Comparison of ENCODE assay signal across 28 cellular contexts in the genomic region with DNA sequence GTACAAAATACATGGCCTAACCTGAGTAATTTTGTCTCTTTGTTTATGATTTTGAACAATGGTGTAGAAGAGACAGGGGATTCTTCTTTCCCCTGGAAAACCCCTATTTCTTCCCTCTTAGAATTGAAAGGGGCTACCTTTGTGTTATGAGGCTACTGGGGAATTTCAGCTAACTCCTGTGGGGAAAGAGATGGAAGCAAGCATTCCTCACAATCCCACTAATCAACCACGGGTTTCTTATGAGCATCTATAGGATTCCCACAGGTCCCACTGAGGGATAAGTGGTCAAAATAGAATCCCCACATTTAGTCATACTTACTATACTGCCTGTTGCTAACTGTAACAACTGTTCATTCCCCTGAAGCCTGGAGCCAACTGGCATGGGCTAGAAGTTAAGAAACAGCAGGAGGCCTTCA. TPM values are rescaled to one million over a fixed set of nuclear protein-coding genes. Genes with fewer than 3 reads are reported as not detected.
A peak's percentile ranks its signal among the peaks of the same experiment; 100 is the strongest.
DNase-seq lines count a peak whose midpoint lies in the region; ATAC-seq and TF ChIP-seq lines count a peak whose summit lies in the region.
"Had no signal": no experiment of that assay in that cellular context is flagged by ENCODE, and none has a peak within 500 bp of the region (broad histone marks: within the 10 kb centered on the region; RNA-seq: fewer than 3 reads in every experiment).

No MANE protein-coding gene starts in this region.

- WGBS in testis, 2 donors: 92 to 95% methylated on average over 1 of the region's 1 CpG

- intact Hi-C loops in testis (cut with DNase I; ENCODE audit: low total_unique reads): no loop called here

- no peaks in the 10 kb centered on the region for H3K79me2 ChIP-seq in OCI-LY1 (ENCODE audit: insufficient read depth, low read length)

- H3F3A ChIP-seq in OCI-LY1 (ENCODE audit: insufficient read depth, low read length): no peaks in the 10 kb centered on the region

- TF ChIP-seq CTCF in OCI-LY1 (IDR thresholded peaks at IDR 0.05; ENCODE audit: low read length) (no peak), testis (IDR thresholded peaks at IDR 0.05) (no peak)

- H3K27ac ChIP-seq in OCI-LY1 (ENCODE audit: low read depth, low read length, poor library complexity, severe bottlenecking) (peak overlapping the region; percentile 12), testis (no peak overlapping the region)
- H3K27ac ChIP-seq: coronary artery, heart right ventricle, SJSA1 had no signal

- ATAC-seq in GM18873 (IDR thresholded peaks at IDR 0.05; ENCODE audit: low FRiP score, unreplicated experiment) (peak; percentile 33), HG02623 (IDR thresholded peaks at IDR 0.05; ENCODE audit: unreplicated experiment) (peak; percentile 34)
- ATAC-seq in activated T-helper 17 cell treated with anti-CD3 and anti-CD28 coated beads, Interleukin-2, amount 50 U/mL, for 72 hours (replicated peaks): no peak
- ATAC-seq: activated naive CD8-positive, alpha-beta T cell treated with anti-CD3 and anti-CD28 coated beads, Interleukin-2, amount 50 U/mL, for 24 hours; heart right ventricle; left lobe of liver; Panc1; stimulated activated naive B cell treated with anti-CD40 and anti-IgM and Interleukin-4, amounts not matched to agents 10 μg/mL and 1 μg/mL and 100 μg/mL, for 72 hours; T-helper 17 cell had no signal

- no peaks in the 10 kb centered on the region for H3K4me1 Mint-ChIP-seq in activated T-helper 17 cell treated with anti-CD3 and anti-CD28 coated beads, Interleukin-2, amount 50 U/mL, for 72 hours

- no peak overlapping the region for H3K4me2 ChIP-seq in OCI-LY1 (ENCODE audit: low read length)

- H3K27me3 ChIP-seq in OCI-LY1 (ENCODE audit: insufficient read depth, low read length) (no peaks in the 10 kb centered on the region), testis (no peaks in the 10 kb centered on the region)
- H3K27me3 ChIP-seq: heart right ventricle had no signal

- no peak overlapping the region for H3K9ac ChIP-seq in OCI-LY1 (ENCODE audit: low read length)

- no peak overlapping the region for H3K4me3 Mint-ChIP-seq in activated T-helper 17 cell treated with anti-CD3 and anti-CD28 coated beads, Interleukin-2, amount 50 U/mL, for 72 hours
- H3K4me3 Mint-ChIP-seq: activated naive CD8-positive, alpha-beta T cell treated with anti-CD3 and anti-CD28 coated beads, Interleukin-2, amount 50 U/mL, for 24 hours; CD4-positive, alpha-beta T cell; stimulated activated naive B cell treated with anti-CD40 and anti-IgM and Interleukin-4, amounts not matched to agents 10 μg/mL and 1 μg/mL and 100 μg/mL, for 72 hours; T-helper 17 cell had no signal

- no peaks in the 10 kb centered on the region for H3K36me3 Mint-ChIP-seq in activated T-helper 17 cell treated with anti-CD3 and anti-CD28 coated beads, Interleukin-2, amount 50 U/mL, for 72 hours (ENCODE audit: low read depth)

- no peak overlapping the region for H3K27ac Mint-ChIP-seq in activated T-helper 17 cell treated with anti-CD3 and anti-CD28 coated beads, Interleukin-2, amount 50 U/mL, for 72 hours
- H3K27ac Mint-ChIP-seq: activated naive CD8-positive, alpha-beta T cell treated with anti-CD3 and anti-CD28 coated beads, Interleukin-2, amount 50 U/mL, for 24 hours; CD4-positive, alpha-beta T cell; progenitor cell of endocrine pancreas; stimulated activated naive B cell treated with anti-CD40 and anti-IgM and Interleukin-4, amounts not matched to agents 10 μg/mL and 1 μg/mL and 100 μg/mL, for 72 hours; T-helper 17 cell had no signal

- no peak for TF ChIP-seq POLR2A in testis (IDR thresholded peaks at IDR 0.05)

- H3K27me3 Mint-ChIP-seq in activated T-helper 17 cell treated with anti-CD3 and anti-CD28 coated beads, Interleukin-2, amount 50 U/mL, for 72 hours: no peaks in the 10 kb centered on the region
- H3K27me3 Mint-ChIP-seq: activated naive CD8-positive, alpha-beta T cell treated with anti-CD3 and anti-CD28 coated beads, Interleukin-2, amount 50 U/mL, for 24 hours; CD4-positive, alpha-beta T cell; progenitor cell of endocrine pancreas; stimulated activated naive B cell treated with anti-CD40 and anti-IgM and Interleukin-4, amounts not matched to agents 10 μg/mL and 1 μg/mL and 100 μg/mL, for 72 hours; T-helper 17 cell had no signal

- H3K4me1 ChIP-seq in OCI-LY1 (ENCODE audit: insufficient read depth, low read length, severe bottlenecking) (peaks cover 69% of the 10 kb centered on the region), testis (peaks cover 4% of the 10 kb centered on the region)

- no peaks in the 10 kb centered on the region for H3K36me3 ChIP-seq in OCI-LY1 (ENCODE audit: insufficient read depth, low read length)
- no peaks in the 10 kb centered on the region for H3K36me3 ChIP-seq in testis (ENCODE audit: low read depth, missing control alignments)
- H3K36me3 ChIP-seq: heart right ventricle, SJSA1 had no signal

- no peaks in the 10 kb centered on the region for H3K9me3 Mint-ChIP-seq in activated T-helper 17 cell treated with anti-CD3 and anti-CD28 coated beads, Interleukin-2, amount 50 U/mL, for 72 hours
- H3K9me3 Mint-ChIP-seq: activated naive CD8-positive, alpha-beta T cell treated with anti-CD3 and anti-CD28 coated beads, Interleukin-2, amount 50 U/mL, for 24 hours had no signal

- no peaks in the 10 kb centered on the region for H4K20me1 ChIP-seq in OCI-LY1 (ENCODE audit: insufficient read depth, low read length)

- no peak overlapping the region for H3K4me3 ChIP-seq in OCI-LY1 (ENCODE audit: low read depth, low read length, poor library complexity, severe bottlenecking)
- H3K4me3 ChIP-seq in testis: no peak overlapping the region
- H3K4me3 ChIP-seq: coronary artery, heart right ventricle, SJSA1 had no signal

- H3K9me2 ChIP-seq in OCI-LY1 (ENCODE audit: low read depth, low read length): no peaks in the 10 kb centered on the region

- no peaks in the 10 kb centered on the region for H3K9me3 ChIP-seq in OCI-LY1 (ENCODE audit: low read length)
- H3K9me3 ChIP-seq in testis: no peaks in the 10 kb centered on the region

- DNase-seq in myocyte (ENCODE audit: low read depth) (peak; percentile 92), NAMALWA (ENCODE audit: low spot score) (no peak), testis (no peak), NCI-H1930 (lab: John Stamatoyannopoulos, UW) (no peak)
- DNase-seq: activated CD4-positive, alpha-beta T cell treated with anti-CD3 and anti-CD28 coated beads, Interleukin-2, amount 50 U/mL, for 1 hour; activated CD8-positive, alpha-beta memory T cell treated with anti-CD3 and anti-CD28 coated beads, Interleukin-2, amount 50 U/mL, for 48 hours; activated effector memory CD4-positive, alpha-beta T cell treated with Interleukin-2 at 50 U/mL for 16 hours; activated naive CD8-positive, alpha-beta T cell treated with anti-CD3 and anti-CD28 coated beads, Interleukin-2, amount 50 U/mL, for 24 hours; CD4-positive, alpha-beta T cell; DMS153; GDM1; heart right ventricle; midbrain; NCI-H1694 treated with DMSO at 0.1 percent for 48 hours; NCI-H226; NCI-H774; stimulated activated CD4-positive, alpha-beta T cell treated with anti-CD3 and anti-CD28 coated beads, Interleukin-1b, Interleukin-23, amount 100 ng/mL, for 48 hours; stimulated activated naive B cell treated with anti-CD40 and anti-IgM and Interleukin-4, amounts not matched to agents 10 μg/mL and 1 μg/mL and 100 μg/mL, for 72 hours; T-helper 17 cell had no signal

- no peak overlapping the region for H2AFZ ChIP-seq in OCI-LY1 (ENCODE audit: low read length)

RNA-seq across cellular contexts. Expression of gene ITGB8, which starts 32.2 kb away (rescaled TPM):
- 19.7 and 23.6 TPM in 2 replicates for total RNA-seq in myocyte
- 3.3 TPM for polyA plus RNA-seq in myocyte (2012)
- total RNA-seq in activated T-helper 17 cell treated with anti-CD3 and anti-CD28 coated beads, Interleukin-2, amount 50 U/mL, for 72 hours: under 1 TPM; 0.05 to 0.26 TPM
- 100 to 1,000 TPM; 104 to 111 TPM for total RNA-seq in testis
- polyA plus RNA-seq in testis (ENCODE audit: insufficient read depth, low read depth, low replicate concordance): 9.5 TPM
- total RNA-seq: CD4-positive, alpha-beta T cell had no signal

Comparison
In these comparisons a context has a peak if more than half of its experiments do, and no peak if none do; other contexts are left out.
1. RNA of gene ITGB8, which starts 32.2 kb away (total RNA-seq): 104 to 111 TPM in testis and 19.7 to 23.6 TPM in myocyte; 0.05 to 0.26 TPM in activated T-helper 17 cell treated with anti-CD3 and anti-CD28 coated beads, Interleukin-2, amount 50 U/mL, for 72 hours; every median in the first group is over 10 times any median in the second.